Comparison of ENCODE assay signal across 1 cellular context in genomic region chr3:141386611-141387110, GRCh38.
TF ChIP-seq lines count a peak whose summit lies in the region.

No MANE protein-coding gene starts in this region.

TF ChIP-seq in K562, 482 proteins besides CTCF, POLR2A, EP300 and RAD21 (continued from another document and continues in another):
- TF ChIP-seq C11orf30 (IDR thresholded peaks at IDR 0.05; ENCODE audit: low read depth) (peak; percentile 58), EWSR1 (IDR thresholded peaks at IDR 0.05; ENCODE audit: borderline replicate concordance, low read depth, partially characterized antibody) (no peak), ELF1 (tag; IDR thresholded peaks at IDR 0.05) (no peak), KAT7 (CRISPR knock-in tag; IDR thresholded peaks at IDR 0.05; ENCODE audit: borderline replicate concordance) (no peak), ZNF511 (CRISPR knock-in tag; IDR thresholded peaks at IDR 0.05) (no peak), RCOR1 (IDR thresholded peaks at IDR 0.05; ENCODE audit: borderline replicate concordance in 1 of 2, low read depth in 2 of 2, low read length in 2 of 2) (0 out of 4 replicates have a peak, but pooled peaks of 1 of the 2 experiments have one; percentile 48), ATF6 (CRISPR knock-in tag; IDR thresholded peaks at IDR 0.05) (no peak), ARID2 (IDR thresholded peaks at IDR 0.05) (no peak), CCNT2 (IDR thresholded peaks at IDR 0.05; ENCODE audit: borderline replicate concordance, extremely low read depth, insufficient read length, low read depth, low read length) (no peak), ZEB2 (IDR thresholded peaks at IDR 0.05) (peak; percentile 85), RBM22 (IDR thresholded peaks at IDR 0.05; ENCODE audit: low read depth, low read length, poor library complexity, severe bottlenecking) (no peak), JUN (IDR thresholded peaks at IDR 0.05; ENCODE audit: borderline replicate concordance, low read depth, low read length) (0 out of 2 replicates have a peak, but pooled peaks have one; percentile 47), JUN (CRISPR knock-in tag; IDR thresholded peaks at IDR 0.05; ENCODE audit: borderline replicate concordance) (no peak), CREB3 (tag; conservative IDR thresholded peaks at IDR 0.05; ENCODE audit: low read depth) (no peak), NR2C2 (CRISPR knock-in tag; IDR thresholded peaks at IDR 0.05) (no peak), NR2C2 (tag; IDR thresholded peaks at IDR 0.05) (no peak; the same call in 1 of the 2 replicates), GATAD2B (IDR thresholded peaks at IDR 0.05; ENCODE audit: borderline replicate concordance) (no peak), NR2C1 (IDR thresholded peaks at IDR 0.05) (no peak), NR2C1 (tag; IDR thresholded peaks at IDR 0.05) (no peak), MYBL2 (IDR thresholded peaks at IDR 0.05; ENCODE audit: low read depth) (no peak), MYBL2 (CRISPR knock-in tag; IDR thresholded peaks at IDR 0.05; ENCODE audit: borderline replicate concordance) (no peak), ETV6 (IDR thresholded peaks at IDR 0.05; ENCODE audit: borderline replicate concordance in 1 of 2, low read depth in 2 of 2, low read length in 1 of 2) (no peak), ETV6 (CRISPR knock-in tag; IDR thresholded peaks at IDR 0.05; ENCODE audit: borderline replicate concordance) (no peak), CXXC5 (CRISPR knock-in tag; IDR thresholded peaks at IDR 0.05) (peak; percentile 72), ZNF408 (CRISPR knock-in tag; IDR thresholded peaks at IDR 0.05; ENCODE audit: low read depth) (no peak), CBFA2T2 (conservative IDR thresholded peaks at IDR 0.05) (no peak), HDAC1 (IDR thresholded peaks at IDR 0.05) (no peak), ZBTB17 (CRISPR knock-in tag; IDR thresholded peaks at IDR 0.05) (no peak), MTA3 (IDR thresholded peaks at IDR 0.05; ENCODE audit: borderline replicate concordance) (peak; percentile 21; the same call in 1 of the 2 replicates), MAFF (IDR thresholded peaks at IDR 0.05; ENCODE audit: low read length) (no peak), ZNF354B (CRISPR knock-in tag; IDR thresholded peaks at IDR 0.05) (no peak), THAP12 (CRISPR knock-in tag; IDR thresholded peaks at IDR 0.05) (no peak), ZBED1 (IDR thresholded peaks at IDR 0.05) (no peak), TEAD4 (IDR thresholded peaks at IDR 0.05; ENCODE audit: low read length) (peak; percentile 53; the same call in 1 of the 2 replicates), TEAD4 (CRISPR knock-in tag; IDR thresholded peaks at IDR 0.05; ENCODE audit: borderline replicate concordance) (no peak), MLX (CRISPR knock-in tag; conservative IDR thresholded peaks at IDR 0.05) (no peak), AFF1 (IDR thresholded peaks at IDR 0.05; ENCODE audit: low read depth in 1 of 2, partially characterized antibody in 2 of 2) (no peak), HIVEP1 (CRISPR knock-in tag; IDR thresholded peaks at IDR 0.05) (no peak), CBFB (CRISPR knock-in tag; IDR thresholded peaks at IDR 0.05) (no peak), ZBTB2 (IDR thresholded peaks at IDR 0.05) (no peak), MAFK (IDR thresholded peaks at IDR 0.05; ENCODE audit: low read length) (no peak), CHCHD3 (CRISPR knock-in tag; IDR thresholded peaks at IDR 0.05) (no peak), VEZF1 (CRISPR knock-in tag; IDR thresholded peaks at IDR 0.05) (0 out of 2 replicates have a peak, but pooled peaks have one; percentile 14), TAF1 (IDR thresholded peaks at IDR 0.05; ENCODE audit: control insufficient read depth, extremely low read depth, insufficient read depth, low read length, severe bottlenecking) (no peak), GABPA (tag; conservative IDR thresholded peaks at IDR 0.05; ENCODE audit: low read depth) (no peak), TFE3 (CRISPR knock-in tag; IDR thresholded peaks at IDR 0.05) (no peak), SIRT6 (IDR thresholded peaks at IDR 0.05; ENCODE audit: low read depth, low read length) (no peak), TAF7 (tag; IDR thresholded peaks at IDR 0.05) (no peak), KDM4B (IDR thresholded peaks at IDR 0.05; ENCODE audit: borderline replicate concordance in 2 of 2, low read depth in 1 of 2) (no peak), DDX20 (tag; IDR thresholded peaks at IDR 0.05; ENCODE audit: low read depth) (no peak), YY1 (IDR thresholded peaks at IDR 0.05; ENCODE audit: borderline replicate concordance in 1 of 3, control insufficient read depth in 1 of 3, extremely low read depth in 1 of 3, insufficient read depth in 3 of 3, insufficient read length in 1 of 3, insufficient replicate concordance in 2 of 3, low read depth in 1 of 3, low read length in 2 of 3) (no peak), MYC (IDR thresholded peaks at IDR 0.05; ENCODE audit: low read depth, low read length) (peak; percentile 70; the same call in 1 of the 2 replicates), MYC (CRISPR knock-in tag; IDR thresholded peaks at IDR 0.05; ENCODE audit: borderline replicate concordance, low read depth) (no peak), ZNF263 (CRISPR knock-in tag; IDR thresholded peaks at IDR 0.05; ENCODE audit: borderline replicate concordance) (no peak), ZNF384 (IDR thresholded peaks at IDR 0.05; ENCODE audit: low read depth, low read length) (no peak), ZNF75A (CRISPR knock-in tag; IDR thresholded peaks at IDR 0.05) (no peak), BACH1 (tag; IDR thresholded peaks at IDR 0.05) (0 out of 2 replicates have a peak, but pooled peaks have one; percentile 19), KAT2B (IDR thresholded peaks at IDR 0.05; ENCODE audit: low read depth, low read length) (no peak), PYGO2 (tag; IDR thresholded peaks at IDR 0.05) (0 out of 2 replicates have a peak, but pooled peaks have one; percentile 48)
